16 cellular contexts compared by ENCODE assay signal in genomic region chr3:15612001-15612400, GRCh38. TPM values are rescaled to one million over a fixed set of nuclear protein-coding genes. Genes with fewer than 3 reads are reported as not detected.
A peak's percentile ranks its signal among the peaks of the same experiment; 100 is the strongest.
DNase-seq lines count a peak whose midpoint lies in the region; ATAC-seq and TF ChIP-seq lines count a peak whose summit lies in the region.
"Had no signal": no experiment of that assay in that cellular context is flagged by ENCODE, and none has a peak within 500 bp of the region (broad histone marks: within the 10 kb centered on the region; RNA-seq: fewer than 3 reads in every experiment).

No MANE protein-coding gene starts in this region.

- CTCF ChIA-PET in MCF 10A (lab: Yijun Ruan, JAX): interaction anchor here (0.7 to 0.8 kb wide), 4 partner anchors 155 to 1407 kb away, joined by 3 to 5 read pairs (median 3); no protein-coding TSS in a partner anchor

- no peaks in the 10 kb centered on the region for H3K36me3 ChIP-seq in breast epithelium

- ATAC-seq in left colon: peak; percentile 20
- no peak for ATAC-seq in omental fat pad (ENCODE audit: low FRiP score)

- intact Hi-C loops in MCF 10A (cut with micrococcal nuclease) (loop anchor here (5.0 kb wide), 1 partner anchor 185 kb away; the partner anchor contains the start of gene ANKRD28), breast epithelium (cut with DNase I; ENCODE audit: low total_unique reads) (no loop called here), left colon (cut with DNase I, micrococcal nuclease) (no loop called here)

- POLR2A ChIA-PET in MCF 10A (lab: Yijun Ruan, JAX): interaction anchor here (0.9 kb wide), 1 partner anchor 37 kb away, joined by 4 read pairs; no protein-coding TSS in a partner anchor

- H3K27ac ChIP-seq in breast epithelium: no peak overlapping the region
- peak overlapping the region; percentile 72 for H3K27ac ChIP-seq in VCaP
- H3K27ac ChIP-seq: KMS-11, PC-9 had no signal

- peak overlapping the region; percentile 57 for H3K27ac Mint-ChIP-seq in MCF 10A (ENCODE audit: low read depth, unreplicated experiment)
- H3K27ac Mint-ChIP-seq: HFFc6 had no signal

- H3K4me1 Mint-ChIP-seq in MCF 10A (ENCODE audit: insufficient read depth, unreplicated experiment): peaks cover 13% of the 10 kb centered on the region

- H3K4me3 ChIP-seq in breast epithelium: no peak overlapping the region
- H3K4me3 ChIP-seq: PC-9 had no signal

- no peaks in the 10 kb centered on the region for H3K27me3 Mint-ChIP-seq in MCF 10A (ENCODE audit: insufficient read depth, unreplicated experiment)

- no peak for DNase-seq in MCF 10A (ENCODE audit: unreplicated experiment)
- DNase-seq in breast epithelium (ENCODE audit: low spot score in 2 of 2): no peak
- no peak for DNase-seq in left colon
- DNase-seq in activated gamma-delta T cell (lab: John Stamatoyannopoulos, UW): no peak
- no peak for DNase-seq in omental fat pad (ENCODE audit: low spot score)
- DNase-seq in 8988T: no peak
- DNase-seq: ACHN, C1 segment of cervical spinal cord, HFFc6, NCI-H1417 treated with DMSO at 0.1 percent for 48 hours, NCI-H2171 treated with DMSO at 0.1 percent for 48 hours, NCI-H446, NCI-H526 treated with DMSO at 0.1 percent for 48 hours, PC-9 had no signal

- H3K4me1 ChIP-seq in breast epithelium: no peaks in the 10 kb centered on the region

- no peaks in the 10 kb centered on the region for H3K27me3 ChIP-seq in breast epithelium

- H3K9me3 ChIP-seq in breast epithelium: no peaks in the 10 kb centered on the region

- no TSS peak for BruUV-seq in MCF 10A (replicated peaks; lab: Mats Ljungman, UMichigan)

- H3K4me3 Mint-ChIP-seq in MCF 10A (ENCODE audit: unreplicated experiment): no peak overlapping the region
- H3K4me3 Mint-ChIP-seq: HFFc6 had no signal

- no peak for TF ChIP-seq POLR2A in breast epithelium (IDR thresholded peaks at IDR 0.05)

- H3K36me3 Mint-ChIP-seq in MCF 10A (ENCODE audit: insufficient read depth, unreplicated experiment): peaks cover 5% of the 10 kb centered on the region

- TF ChIP-seq CTCF in MCF 10A (IDR thresholded peaks at IDR 0.05; ENCODE audit: unreplicated experiment) (no peak), breast epithelium (IDR thresholded peaks at IDR 0.05) (no peak), VCaP (conservative IDR thresholded peaks at IDR 0.05) (no peak), omental fat pad (IDR thresholded peaks at IDR 0.05) (no peak)

- no peaks in the 10 kb centered on the region for H3K9me3 Mint-ChIP-seq in MCF 10A (ENCODE audit: unreplicated experiment)
- H3K9me3 Mint-ChIP-seq: HFFc6 had no signal

RNA-seq across cellular contexts. Expression of gene BTD, which starts 10.5 kb away (rescaled TPM):
- total RNA-seq in MCF 10A (2022): 5.9 and 7.2 TPM in 2 replicates
- total RNA-seq in breast epithelium: 10 to 100 TPM; 30.2 to 89.8 (median 35.1) TPM
- 10 to 100 TPM; 29.8 to 32.3 TPM for total RNA-seq in left colon
- total RNA-seq in omental fat pad: 10 to 100 TPM; 17.0 to 49.4 (median 41.6) TPM

RNA-seq across cellular contexts. Expression of gene HACL1, which starts 10.6 kb away (rescaled TPM):
- total RNA-seq in MCF 10A (2022): 19.6 and 21.0 TPM in 2 replicates
- total RNA-seq in breast epithelium: 10 to 100 TPM; 27.7 to 40.3 (median 28.8) TPM
- total RNA-seq in left colon: 10 to 100 TPM; 12.8 to 16.5 TPM
- 10 to 100 TPM; 19.8 to 26.4 (median 21.1) TPM for total RNA-seq in omental fat pad
